ENCODE assay signal across 1 cellular context in the genomic region with DNA sequence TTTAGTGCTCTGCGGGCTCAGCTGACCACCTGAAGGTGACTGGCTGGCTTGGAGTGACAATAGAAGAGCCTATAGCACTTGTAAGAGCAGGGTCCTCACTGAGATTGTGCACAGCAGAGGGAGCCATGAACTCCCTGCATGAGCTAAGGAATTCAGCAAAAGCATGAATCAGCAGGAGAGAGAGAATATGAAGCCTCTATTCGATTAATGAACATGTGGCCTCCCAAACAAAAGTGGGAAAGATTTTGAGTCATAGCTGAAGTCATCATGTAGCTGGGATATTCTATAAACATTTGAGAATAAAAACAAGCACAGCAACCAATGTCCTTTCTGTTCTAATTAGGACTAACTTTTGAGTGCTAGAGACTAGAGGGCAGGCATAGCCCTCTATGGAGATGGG.
TF ChIP-seq lines count a peak whose summit lies in the region.

No MANE protein-coding gene starts in this region.

TF ChIP-seq in GM23338, 12 proteins besides CTCF, POLR2A, EP300 and RAD21 (continued from another document):
- TF ChIP-seq, protein P1, sequence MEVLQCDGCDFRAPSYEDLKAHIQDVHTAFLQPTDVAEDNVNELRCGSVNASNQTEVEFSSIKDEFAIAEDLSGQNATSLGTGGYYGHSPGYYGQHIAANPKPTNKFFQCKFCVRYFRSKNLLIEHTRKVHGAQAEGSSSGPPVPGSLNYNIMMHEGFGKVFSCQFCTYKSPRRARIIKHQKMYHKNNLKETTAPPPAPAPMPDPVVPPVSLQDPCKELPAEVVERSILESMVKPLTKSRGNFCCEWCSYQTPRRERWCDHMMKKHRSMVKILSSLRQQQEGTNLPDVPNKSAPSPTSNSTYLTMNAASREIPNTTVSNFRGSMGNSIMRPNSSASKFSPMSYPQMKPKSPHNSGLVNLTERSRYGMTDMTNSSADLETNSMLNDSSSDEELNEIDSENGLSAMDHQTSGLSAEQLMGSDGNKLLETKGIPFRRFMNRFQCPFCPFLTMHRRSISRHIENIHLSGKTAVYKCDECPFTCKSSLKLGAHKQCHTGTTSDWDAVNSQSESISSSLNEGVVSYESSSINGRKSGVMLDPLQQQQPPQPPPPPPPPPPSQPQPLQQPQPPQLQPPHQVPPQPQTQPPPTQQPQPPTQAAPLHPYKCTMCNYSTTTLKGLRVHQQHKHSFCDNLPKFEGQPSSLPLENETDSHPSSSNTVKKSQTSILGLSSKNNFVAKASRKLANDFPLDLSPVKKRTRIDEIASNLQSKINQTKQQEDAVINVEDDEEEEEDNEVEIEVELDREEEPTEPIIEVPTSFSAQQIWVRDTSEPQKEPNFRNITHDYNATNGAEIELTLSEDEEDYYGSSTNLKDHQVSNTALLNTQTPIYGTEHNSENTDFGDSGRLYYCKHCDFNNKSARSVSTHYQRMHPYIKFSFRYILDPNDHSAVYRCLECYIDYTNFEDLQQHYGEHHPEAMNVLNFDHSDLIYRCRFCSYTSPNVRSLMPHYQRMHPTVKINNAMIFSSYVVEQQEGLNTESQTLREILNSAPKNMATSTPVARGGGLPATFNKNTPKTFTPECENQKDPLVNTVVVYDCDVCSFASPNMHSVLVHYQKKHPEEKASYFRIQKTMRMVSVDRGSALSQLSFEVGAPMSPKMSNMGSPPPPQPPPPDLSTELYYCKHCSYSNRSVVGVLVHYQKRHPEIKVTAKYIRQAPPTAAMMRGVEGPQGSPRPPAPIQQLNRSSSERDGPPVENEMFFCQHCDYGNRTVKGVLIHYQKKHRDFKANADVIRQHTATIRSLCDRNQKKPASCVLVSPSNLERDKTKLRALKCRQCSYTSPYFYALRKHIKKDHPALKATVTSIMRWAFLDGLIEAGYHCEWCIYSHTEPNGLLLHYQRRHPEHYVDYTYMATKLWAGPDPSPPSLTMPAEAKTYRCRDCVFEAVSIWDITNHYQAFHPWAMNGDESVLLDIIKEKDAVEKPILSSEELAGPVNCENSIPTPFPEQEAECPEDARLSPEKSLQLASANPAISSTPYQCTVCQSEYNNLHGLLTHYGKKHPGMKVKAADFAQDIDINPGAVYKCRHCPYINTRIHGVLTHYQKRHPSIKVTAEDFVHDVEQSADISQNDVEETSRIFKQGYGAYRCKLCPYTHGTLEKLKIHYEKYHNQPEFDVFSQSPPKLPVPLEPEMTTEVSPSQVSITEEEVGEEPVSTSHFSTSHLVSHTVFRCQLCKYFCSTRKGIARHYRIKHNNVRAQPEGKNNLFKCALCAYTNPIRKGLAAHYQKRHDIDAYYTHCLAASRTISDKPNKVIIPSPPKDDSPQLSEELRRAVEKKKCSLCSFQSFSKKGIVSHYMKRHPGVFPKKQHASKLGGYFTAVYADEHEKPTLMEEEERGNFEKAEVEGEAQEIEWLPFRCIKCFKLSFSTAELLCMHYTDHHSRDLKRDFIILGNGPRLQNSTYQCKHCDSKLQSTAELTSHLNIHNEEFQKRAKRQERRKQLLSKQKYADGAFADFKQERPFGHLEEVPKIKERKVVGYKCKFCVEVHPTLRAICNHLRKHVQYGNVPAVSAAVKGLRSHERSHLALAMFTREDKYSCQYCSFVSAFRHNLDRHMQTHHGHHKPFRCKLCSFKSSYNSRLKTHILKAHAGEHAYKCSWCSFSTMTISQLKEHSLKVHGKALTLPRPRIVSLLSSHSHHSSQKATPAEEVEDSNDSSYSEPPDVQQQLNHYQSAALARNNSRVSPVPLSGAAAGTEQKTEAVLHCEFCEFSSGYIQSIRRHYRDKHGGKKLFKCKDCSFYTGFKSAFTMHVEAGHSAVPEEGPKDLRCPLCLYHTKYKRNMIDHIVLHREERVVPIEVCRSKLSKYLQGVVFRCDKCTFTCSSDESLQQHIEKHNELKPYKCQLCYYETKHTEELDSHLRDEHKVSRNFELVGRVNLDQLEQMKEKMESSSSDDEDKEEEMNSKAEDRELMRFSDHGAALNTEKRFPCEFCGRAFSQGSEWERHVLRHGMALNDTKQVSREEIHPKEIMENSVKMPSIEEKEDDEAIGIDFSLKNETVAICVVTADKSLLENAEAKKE (CRISPR knock-in tag; IDR thresholded peaks at IDR 0.05) = no peak
- TF ChIP-seq JUNB (IDR thresholded peaks at IDR 0.05; ENCODE audit: unreplicated experiment) = no peak
